In genomic region chr4:110628321-110629213, GRCh38 we compare ENCODE assay signal across 18 cellular contexts. TPM values are rescaled to one million over a fixed set of nuclear protein-coding genes. Genes with fewer than 3 reads are reported as not detected.
A peak's percentile ranks its signal among the peaks of the same experiment; 100 is the strongest.
DNase-seq lines count a peak whose midpoint lies in the region; ATAC-seq and TF ChIP-seq lines count a peak whose summit lies in the region.
"Had no signal": no experiment of that assay in that cellular context is flagged by ENCODE, and none has a peak within 500 bp of the region (broad histone marks: within the 10 kb centered on the region; RNA-seq: fewer than 3 reads in every experiment).

No MANE protein-coding gene starts in this region.

- no peaks in the 10 kb centered on the region for H3K9me3 ChIP-seq in H9 (ENCODE audit: control insufficient read depth, low read depth, low read length)
- no peaks in the 10 kb centered on the region for H3K9me3 ChIP-seq in NT2/D1 (ENCODE audit: insufficient read depth, low read length)
- H3K9me3 ChIP-seq in iPS DF 6.9 (ENCODE audit: control insufficient read depth, insufficient read depth, low read length), result no peaks in the 10 kb centered on the region
- H3K9me3 ChIP-seq in neural progenitor cell (ENCODE audit: low read depth), result no peaks in the 10 kb centered on the region
- H3K9me3 ChIP-seq in psoas muscle, result no peaks in the 10 kb centered on the region
- H3K9me3 ChIP-seq: breast epithelium, thoracic aorta had no signal

- no peak overlapping the region for H2AFZ ChIP-seq in H9 (ENCODE audit: low read length)
- H2AFZ ChIP-seq in neural progenitor cell (replicated peaks), result no peak overlapping the region

- H3K36me3 ChIP-seq in NT2/D1 (ENCODE audit: insufficient read depth, insufficient read length, low read length), result no peaks in the 10 kb centered on the region
- no peaks in the 10 kb centered on the region for H3K36me3 ChIP-seq in iPS DF 6.9 (ENCODE audit: control insufficient read depth, insufficient read depth, low read length)
- H3K36me3 ChIP-seq in neural progenitor cell, result no peaks in the 10 kb centered on the region
- no peaks in the 10 kb centered on the region for H3K36me3 ChIP-seq in psoas muscle (ENCODE audit: insufficient read depth in 1 of 2, low read depth in 1 of 2)
- H3K36me3 ChIP-seq: breast epithelium, thoracic aorta had no signal

- H4K91ac ChIP-seq in H9 (ENCODE audit: insufficient read length, low read depth, low read length), result no peak overlapping the region

- H3K14ac ChIP-seq in H9 (ENCODE audit: insufficient read depth, low read length), result no peak overlapping the region

- no peak overlapping the region for H3K18ac ChIP-seq in H9 (ENCODE audit: insufficient read length, low read depth, low read length)

- H2BK120ac ChIP-seq in H9 (ENCODE audit: low read depth, low read length, poor library complexity, severe bottlenecking), result no peak overlapping the region

- H3K79me2 ChIP-seq in H9 (ENCODE audit: insufficient read depth, low read length) (no peaks in the 10 kb centered on the region), neural progenitor cell (ENCODE audit: low read depth) (no peaks in the 10 kb centered on the region)

- ATAC-seq in GM21717 (IDR thresholded peaks at IDR 0.05; ENCODE audit: unreplicated experiment) (no peak), psoas muscle (no peak)
- ATAC-seq: right cardiac atrium had no signal

- H2BK20ac ChIP-seq in H9 (ENCODE audit: low read depth, low read length, poor library complexity, severe bottlenecking), result no peak overlapping the region

- H4K20me1 ChIP-seq in H9 (ENCODE audit: control insufficient read depth, insufficient read depth, insufficient read length), result no peaks in the 10 kb centered on the region
- peaks cover 56% of the 10 kb centered on the region for H4K20me1 ChIP-seq in neural progenitor cell (ENCODE audit: low read depth)

- TF ChIP-seq CTCF in H9 (conservative IDR thresholded peaks at IDR 0.05), result no peak
- no peak for TF ChIP-seq CTCF in neural progenitor cell (IDR thresholded peaks at IDR 0.05)
- TF ChIP-seq CTCF in psoas muscle (IDR thresholded peaks at IDR 0.05), result no peak

- peak; percentile 56 for DNase-seq in H9
- DNase-seq in NT2/D1 (ENCODE audit: low read depth, low spot score), result no peak
- DNase-seq in iPS DF 6.9 (ENCODE audit: low read depth, low spot score), result no peak
- DNase-seq in neural progenitor cell (ENCODE audit: low spot score), result peak; percentile 68
- DNase-seq in NCI-H524 (lab: John Stamatoyannopoulos, UW), result no peak
- DNase-seq in psoas muscle, result no peak
- DNase-seq: activated naive CD4-positive, alpha-beta T cell; hippocampal formation; naive B cell; NCI-H2029; NCI-H526; right cardiac atrium; stimulated activated CD4-positive, alpha-beta T cell treated with anti-CD3 and anti-CD28 coated beads, Interleukin-2, amount 100 ng/mL, for 24 hours; SW 1271 had no signal

- peaks cover 48% of the 10 kb centered on the region for H3F3A ChIP-seq in neural progenitor cell (ENCODE audit: low read depth)

- H3K9ac ChIP-seq in H9 (ENCODE audit: extremely low read depth, insufficient read length, low read length) (no peak overlapping the region), NT2/D1 (ENCODE audit: insufficient read length, low read depth) (no peak overlapping the region), neural progenitor cell (no peak overlapping the region)

- no peak overlapping the region for H3K27ac ChIP-seq in H9 (ENCODE audit: insufficient read length, low read depth, low read length)
- no peak overlapping the region for H3K27ac ChIP-seq in iPS DF 6.9 (ENCODE audit: low read length)
- H3K27ac ChIP-seq in neural progenitor cell, result no peak overlapping the region
- H3K27ac ChIP-seq in psoas muscle, result no peak overlapping the region
- H3K27ac ChIP-seq: breast epithelium, thoracic aorta had no signal

- H3K27me3 Mint-ChIP-seq in H9 (ENCODE audit: low read depth) (peaks cover 100% of the 10 kb centered on the region), neural progenitor cell (ENCODE audit: insufficient read depth, low read depth) (peaks cover 91% of the 10 kb centered on the region)

- H3T11ph ChIP-seq in H9 (ENCODE audit: low read length), result no peak overlapping the region

- peak overlapping the region; percentile 87 for H3K4me2 ChIP-seq in H9 (ENCODE audit: insufficient read depth, insufficient read length, low read length)
- peak overlapping the region; percentile 82 for H3K4me2 ChIP-seq in neural progenitor cell

- peaks cover 61 to 87% of the 10 kb centered on the region in 2 experiments for H3K4me1 Mint-ChIP-seq in H9
- H3K4me1 Mint-ChIP-seq in neural progenitor cell, result peaks cover 33% of the 10 kb centered on the region

- H3K4me3 ChIP-seq in NT2/D1 (ENCODE audit: insufficient read length, low read depth), result peak overlapping the region; percentile 8
- H3K4me3 ChIP-seq in iPS DF 6.9 (ENCODE audit: low read length), result peak overlapping the region; percentile 31; the same call in 1 of the 2 replicates
- H3K4me3 ChIP-seq in neural progenitor cell, result peak overlapping the region; percentile 37
- no peak overlapping the region for H3K4me3 ChIP-seq in psoas muscle
- H3K4me3 ChIP-seq: thoracic aorta had no signal

- H3K56ac ChIP-seq in H9 (ENCODE audit: insufficient read length, low read depth, low read length), result no peak overlapping the region

- H3K27ac Mint-ChIP-seq in H9 (no peak overlapping the region), neural progenitor cell (no peak overlapping the region)

- H3K4ac ChIP-seq in H9 (ENCODE audit: low read depth, low read length), result no peak overlapping the region

- no peak overlapping the region for H4K5ac ChIP-seq in H9 (ENCODE audit: insufficient read length, low read depth, low read length)

- no peak overlapping the region for H2BK12ac ChIP-seq in H9 (ENCODE audit: insufficient read length, low read depth, low read length)

- H2AK5ac ChIP-seq in H9 (ENCODE audit: insufficient read length, low read length), result no peak overlapping the region

- H2BK5ac ChIP-seq in H9 (ENCODE audit: insufficient read length, low read length), result no peak overlapping the region

- WGBS in H9 (ENCODE audit: extremely low coverage, insufficient read length, low lambda C conversion rate), result no CpG with 5 or more reads among the region's 33 CpGs
- no CpG with 5 or more reads among the region's 33 CpGs for WGBS in iPS DF 6.9 (ENCODE audit: insufficient coverage, insufficient read length)
- WGBS in psoas muscle, 3 donors, result 58 to 68% (median 62%) methylated on average over 32 to 33 of the region's 33 CpGs

- peaks cover 89% of the 10 kb centered on the region for H3K27me3 ChIP-seq in H9 (ENCODE audit: insufficient read depth, low read length)
- peaks cover 99% of the 10 kb centered on the region for H3K27me3 ChIP-seq in NT2/D1 (ENCODE audit: insufficient read depth, insufficient read length)
- peaks cover 79% of the 10 kb centered on the region for H3K27me3 ChIP-seq in iPS DF 6.9 (ENCODE audit: control insufficient read depth, insufficient read depth, low read length)
- H3K27me3 ChIP-seq in neural progenitor cell, result peaks cover 99% of the 10 kb centered on the region
- H3K27me3 ChIP-seq in psoas muscle (ENCODE audit: insufficient read depth in 3 of 3, low read length in 2 of 3), result peaks cover 0 to 30% (median 3%) of the 10 kb centered on the region in 3 donors

- H3K4me1 ChIP-seq in H9 (ENCODE audit: insufficient read depth, low read length), result no peaks in the 10 kb centered on the region
- peaks cover 3% of the 10 kb centered on the region for H3K4me1 ChIP-seq in NT2/D1 (ENCODE audit: insufficient read depth, insufficient read length)
- H3K4me1 ChIP-seq in iPS DF 6.9 (ENCODE audit: control insufficient read depth, insufficient read depth, low read length), result peaks cover 8% of the 10 kb centered on the region
- peaks cover 35% of the 10 kb centered on the region for H3K4me1 ChIP-seq in neural progenitor cell
- peaks cover 20% of the 10 kb centered on the region for H3K4me1 ChIP-seq in psoas muscle

- peak overlapping the region; percentile 50 to 75 for H3K4me3 Mint-ChIP-seq in H9
- H3K4me3 Mint-ChIP-seq in neural progenitor cell, result peak overlapping the region; percentile 51

- intact Hi-C loops in psoas muscle (cut with DNase I), result no loop called here

- no peak overlapping the region for H3K23ac ChIP-seq in H9 (ENCODE audit: insufficient read length, low read depth, low read length)

- peaks cover 0 to 10% of the 10 kb centered on the region in 2 experiments; a peak in 2 of 5 replicates for H3K9me3 Mint-ChIP-seq in H9
- peaks cover 6% of the 10 kb centered on the region for H3K9me3 Mint-ChIP-seq in neural progenitor cell

- H3K36me3 Mint-ChIP-seq in H9 (ENCODE audit: insufficient read depth in 1 of 3, low read depth in 3 of 3) (no peaks in the 10 kb centered on the region), neural progenitor cell (no peaks in the 10 kb centered on the region)

- H4K8ac ChIP-seq in H9 (replicated peaks; ENCODE audit: insufficient read length, low read depth, low read length), result no peak overlapping the region

- H2BK15ac ChIP-seq in H9 (ENCODE audit: low read depth, low read length), result no peak overlapping the region

- H3K23me2 ChIP-seq in H9 (ENCODE audit: insufficient read length, low read depth, low read length, poor library complexity, severe bottlenecking), result peaks cover 13% of the 10 kb centered on the region

- no peaks in the 10 kb centered on the region for H3K79me1 ChIP-seq in H9 (ENCODE audit: insufficient read depth, low read depth, low read length, poor library complexity, severe bottlenecking)

RNA-seq across cellular contexts. Expression of gene PITX2, which starts 5.7 kb away (rescaled TPM):
- total RNA-seq in H9 (2021) (7.5 and 8.5 TPM in 2 replicates), neural progenitor cell (ENCODE audit: low replicate concordance) (0.59 and 1.6 TPM in 2 replicates), psoas muscle (10 to 100 TPM; 15.7 to 57.9 (median 43.6) TPM)
- 10 to 100 TPM; 12.4 to 66.3 (median 54.2) TPM for polyA plus RNA-seq in psoas muscle
- total RNA-seq: liver, thoracic aorta had no signal

Comparison
In these comparisons a context has a peak if more than half of its experiments do, and no peak if none do; other contexts are left out.
1. DNase-seq: peak in H9 (single experiment) and neural progenitor cell (single experiment); none in NT2/D1 (single experiment), iPS DF 6.9 (single experiment), NCI-H524 (0 of 2) and psoas muscle (0 of 2).